In genomic region chr17:76280650-76281049, GRCh38 we compare ENCODE assay signal across 33 cellular contexts. TPM values are rescaled to one million over a fixed set of nuclear protein-coding genes. Genes with fewer than 3 reads are reported as not detected.
"Had no signal": no experiment of that assay in that cellular context is flagged by ENCODE, and none has a peak within 500 bp of the region (broad histone marks: within the 10 kb centered on the region; RNA-seq: fewer than 3 reads in every experiment).

No MANE protein-coding gene starts in this region.

- DNase-seq: activated CD4-positive, alpha-beta T cell treated with anti-CD3 and anti-CD28 coated beads for 36 hours; activated CD4-positive, alpha-beta T cell treated with anti-CD3 and anti-CD28 coated beads, Interleukin-2, amount 10 ng/mL, durations not matched to agents 24 days and 14 days; activated CD4-positive, alpha-beta T cell treated with anti-CD3 and anti-CD28 coated beads, Interleukin-2, amount 50 U/mL, for 4 hours; activated CD4-positive, CD25-positive, alpha-beta regulatory T cell; activated CD4-positive, CD25-positive, alpha-beta regulatory T cell treated with anti-CD3 and anti-CD28 coated beads, Interleukin-2, amount 50 U/mL, for 72 hours; activated CD8-positive, alpha-beta memory T cell treated with anti-CD3 and anti-CD28 coated beads, Interleukin-2, amount 50 U/mL, for 48 hours; activated effector memory CD4-positive, alpha-beta T cell treated with Interleukin-2 at 50 U/mL for 16 hours; activated gamma-delta T cell treated with Interleukin-2 at 50 U/mL for 16 hours; activated naive CD4-positive, alpha-beta T cell treated with anti-CD3 and anti-CD28 coated beads, Interleukin-2, amount 50 U/mL, for 16 hours; activated naive CD4-positive, alpha-beta T cell treated with Interleukin-2 at 50 U/mL for 16 hours; activated T-cell treated with anti-CD3 and anti-CD28 coated beads for 4 hours; amniotic stem cell; anterior cingulate cortex; brain microvascular endothelial cell; dorsolateral prefrontal cortex; effector CD4-positive, alpha-beta T cell; effector memory CD8-positive, alpha-beta T cell; erythroblast; foreskin keratinocyte; gastrocnemius medialis; glutamatergic neuron; heart left ventricle; T-helper 1 cell; T-helper 17 cell; T1000 had no signal

- H3K36me3 ChIP-seq: brain microvascular endothelial cell, gastrocnemius medialis, heart left ventricle had no signal

- H3K36me3 Mint-ChIP-seq: activated naive CD8-positive, alpha-beta T cell had no signal

- H3K9me3 Mint-ChIP-seq: activated CD4-positive, alpha-beta T cell treated with anti-CD3 and anti-CD28 coated beads, Interleukin-2, amount 10 ng/mL, durations not matched to agents 24 days and 14 days; activated T-helper 17 cell treated with anti-CD3 and anti-CD28 coated beads, Interleukin-2, amount 50 U/mL, for 72 hours; central memory CD8-positive, alpha-beta T cell; dendritic cell treated with granulocyte-macrophage colony-stimulating factor and Interleukin-4, amounts not matched to agents 40 ng/mL and 50 ng/mL, for 4 days; effector memory CD8-positive, alpha-beta T cell; T-helper 2 cell treated with Interferon-gamma antibody and Interleukin-4, amounts not matched to agents 5 μg/mL and 100 μg/mL, for 36 hours had no signal

- H3K27me3 Mint-ChIP-seq: activated CD4-positive, alpha-beta T cell treated with anti-CD3 and anti-CD28 coated beads for 36 hours; activated CD4-positive, alpha-beta T cell treated with anti-CD3 and anti-CD28 coated beads, Interleukin-2, amount 10 ng/mL, durations not matched to agents 24 days and 14 days; activated naive CD8-positive, alpha-beta T cell; activated T-helper 17 cell treated with anti-CD3 and anti-CD28 coated beads, Interleukin-2, amount 50 U/mL, for 72 hours; central memory CD8-positive, alpha-beta T cell; effector memory CD8-positive, alpha-beta T cell; T-helper 17 cell had no signal

- ATAC-seq: activated CD4-positive, alpha-beta T cell treated with anti-CD3 and anti-CD28 coated beads for 36 hours; activated T-helper 17 cell treated with anti-CD3 and anti-CD28 coated beads, Interleukin-2, amount 50 U/mL, for 72 hours; effector memory CD8-positive, alpha-beta T cell; foreskin keratinocyte; gastrocnemius medialis; heart left ventricle; T-helper 17 cell had no signal

- H3K4me3 ChIP-seq: coronary artery, dorsolateral prefrontal cortex, esophagus muscularis mucosa, gastrocnemius medialis, heart left ventricle had no signal

- H3K4me1 ChIP-seq: foreskin keratinocyte had no signal

- H3K4me3 Mint-ChIP-seq: activated CD4-positive, alpha-beta T cell treated with anti-CD3 and anti-CD28 coated beads for 36 hours; activated CD4-positive, alpha-beta T cell treated with anti-CD3 and anti-CD28 coated beads, Interleukin-2, amount 10 ng/mL, durations not matched to agents 24 days and 14 days; activated naive CD8-positive, alpha-beta T cell; activated T-helper 17 cell treated with anti-CD3 and anti-CD28 coated beads, Interleukin-2, amount 50 U/mL, for 72 hours; central memory CD8-positive, alpha-beta T cell; dendritic cell treated with granulocyte-macrophage colony-stimulating factor and Interleukin-4, amounts not matched to agents 40 ng/mL and 50 ng/mL, for 4 days; effector memory CD8-positive, alpha-beta T cell; T-helper 17 cell; T-helper 2 cell treated with Interferon-gamma antibody and Interleukin-4, amounts not matched to agents 5 μg/mL and 100 μg/mL, for 36 hours had no signal

- H3K27ac Mint-ChIP-seq: activated CD4-positive, alpha-beta T cell treated with anti-CD3 and anti-CD28 coated beads for 36 hours; activated CD4-positive, alpha-beta T cell treated with anti-CD3 and anti-CD28 coated beads, Interleukin-2, amount 10 ng/mL, durations not matched to agents 24 days and 14 days; activated naive CD8-positive, alpha-beta T cell; activated T-helper 17 cell treated with anti-CD3 and anti-CD28 coated beads, Interleukin-2, amount 50 U/mL, for 72 hours; dendritic cell treated with granulocyte-macrophage colony-stimulating factor and Interleukin-4, amounts not matched to agents 40 ng/mL and 50 ng/mL, for 4 days; effector memory CD8-positive, alpha-beta T cell; T-helper 2 cell treated with Interferon-gamma antibody and Interleukin-4, amounts not matched to agents 5 μg/mL and 100 μg/mL, for 36 hours had no signal

- H3K27me3 ChIP-seq: brain microvascular endothelial cell, dorsolateral prefrontal cortex, esophagus muscularis mucosa, foreskin keratinocyte, gastrocnemius medialis, heart left ventricle had no signal

- H3K9me3 ChIP-seq: esophagus muscularis mucosa, gastrocnemius medialis, heart left ventricle had no signal

- H3K27ac ChIP-seq: brain microvascular endothelial cell, coronary artery, dorsolateral prefrontal cortex, esophagus muscularis mucosa, foreskin keratinocyte, heart left ventricle had no signal

- H3K4me1 Mint-ChIP-seq: activated T-helper 17 cell treated with anti-CD3 and anti-CD28 coated beads, Interleukin-2, amount 50 U/mL, for 72 hours; central memory CD8-positive, alpha-beta T cell had no signal

RNA-seq across cellular contexts. Expression of gene RNF157, which starts 40.4 kb away (rescaled TPM):
- total RNA-seq: bronchial epithelial cell, foreskin keratinocyte had no signal
